In the genomic region with DNA sequence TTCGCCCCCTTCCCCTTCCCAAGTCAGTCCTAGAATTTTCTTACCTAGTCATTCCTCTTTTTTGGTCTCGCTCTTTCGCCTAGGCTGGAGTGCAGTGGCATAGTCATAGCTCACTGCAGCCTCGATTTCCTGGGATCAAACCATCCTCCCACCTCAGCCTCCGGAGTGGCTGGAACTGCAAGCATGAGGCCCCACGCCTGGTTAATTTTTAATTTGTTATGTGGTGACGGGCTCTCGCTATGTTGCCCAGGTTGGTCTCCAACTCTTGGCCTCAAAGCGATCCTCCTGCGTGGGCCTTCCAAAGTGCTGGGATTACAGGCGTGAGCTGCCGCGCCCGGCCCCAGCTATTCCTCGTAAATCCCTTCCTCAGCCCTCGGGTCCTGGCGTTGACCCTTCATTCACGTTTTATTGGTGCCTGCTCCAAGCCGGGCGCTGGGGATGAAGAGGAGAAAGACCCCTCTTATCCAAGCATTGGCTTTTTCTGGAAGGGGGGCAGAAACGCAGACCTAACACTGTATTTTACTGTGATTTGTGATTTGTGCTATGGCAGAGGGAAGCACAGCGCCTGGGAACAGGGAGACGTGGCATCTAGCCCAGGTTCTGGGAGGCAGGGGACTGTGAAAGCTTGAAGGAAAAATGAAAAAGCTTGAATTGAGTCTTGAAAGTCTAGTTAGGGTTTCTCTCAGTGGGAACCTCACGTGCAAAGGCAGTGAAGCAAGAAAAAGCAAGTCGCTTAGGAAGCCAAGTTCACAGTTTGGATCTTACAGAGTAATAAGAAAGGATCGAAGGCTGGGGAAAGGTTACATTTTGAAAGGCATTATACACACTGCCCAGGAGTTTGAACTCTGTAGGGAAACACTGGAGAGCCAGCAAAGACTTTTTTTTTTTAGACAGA, we compare ENCODE assay signal across 7 cellular contexts. TPM values are rescaled to one million over a fixed set of nuclear protein-coding genes. Genes with fewer than 3 reads are reported as not detected.
A peak's percentile ranks its signal among the peaks of the same experiment; 100 is the strongest.
DNase-seq lines count a peak whose midpoint lies in the region; ATAC-seq and TF ChIP-seq lines count a peak whose summit lies in the region.

No MANE protein-coding gene starts in this region.

- no peaks in the 10 kb centered on the region for H3K4me1 ChIP-seq in mesendoderm (ENCODE audit: control insufficient read depth, low read depth, low read length)

- H3K56ac ChIP-seq in mesendoderm (ENCODE audit: low read length) = peak overlapping the region; percentile 89

- peak overlapping the region; percentile 78 for H3K9ac ChIP-seq in mesendoderm (ENCODE audit: low read length)

- H3K79me1 ChIP-seq in mesendoderm (ENCODE audit: low read length) = peaks cover 13% of the 10 kb centered on the region

- H3K4me3 ChIP-seq in brain microvascular endothelial cell (ENCODE audit: low read depth, low read length) (peak overlapping the region; percentile 76), mesendoderm (ENCODE audit: low read length) (peak overlapping the region; percentile 74)

- H3K36me3 ChIP-seq in brain microvascular endothelial cell (replicated peaks) (peaks cover 24% of the 10 kb centered on the region), mesendoderm (ENCODE audit: control insufficient read depth, insufficient read depth, low read length) (no peaks in the 10 kb centered on the region)

- H2BK120ac ChIP-seq in mesendoderm (ENCODE audit: low read depth, low read length) = no peak overlapping the region

- no peak for TF ChIP-seq CTCF in brain microvascular endothelial cell (IDR thresholded peaks at IDR 0.05; ENCODE audit: low read depth, low read length, missing control alignments)

- in situ Hi-C loops in brain microvascular endothelial cell (cut with HindIII; ENCODE audit: low pct_ligation_motif_present, low sequenced_read_pairs) = no loop called here

- H3K27me3 ChIP-seq in brain microvascular endothelial cell (replicated peaks) (no peaks in the 10 kb centered on the region), mesendoderm (ENCODE audit: insufficient read depth, low read length, poor library complexity) (no peaks in the 10 kb centered on the region)

- peak; percentile 5 for ATAC-seq in HG03457 (IDR thresholded peaks at IDR 0.05; ENCODE audit: unreplicated experiment)

- peak overlapping the region; percentile 97 for H3K4me2 ChIP-seq in mesendoderm (ENCODE audit: low read length)

- no peak overlapping the region for H2BK5ac ChIP-seq in mesendoderm (ENCODE audit: low read length)

- no peak overlapping the region for H4K8ac ChIP-seq in mesendoderm (ENCODE audit: low read depth, low read length)

- no peak overlapping the region for H3K4ac ChIP-seq in mesendoderm (ENCODE audit: low read depth, low read length)

- H3K79me2 ChIP-seq in mesendoderm (ENCODE audit: control insufficient read depth, insufficient read depth, low read length) = peaks cover 5% of the 10 kb centered on the region

- no peak overlapping the region for H3K18ac ChIP-seq in mesendoderm (ENCODE audit: low read length)

- peak overlapping the region; percentile 38 for H3K27ac ChIP-seq in brain microvascular endothelial cell
- H3K27ac ChIP-seq in mesendoderm (ENCODE audit: low read depth, low read length) = no peak overlapping the region

- H2BK15ac ChIP-seq in mesendoderm (replicated peaks; ENCODE audit: low read depth) = no peak overlapping the region

- no peak overlapping the region for H3K23ac ChIP-seq in mesendoderm (ENCODE audit: low read length)

- no CpG with 5 or more reads among the region's 26 CpGs for WGBS in mesendoderm (ENCODE audit: extremely low coverage, insufficient coverage, low lambda C conversion rate)

- no peak overlapping the region for H4K5ac ChIP-seq in mesendoderm (ENCODE audit: low read length)

- peak; percentile 44 for TF ChIP-seq POLR2A in GM19099 (IDR thresholded peaks at IDR 0.05; ENCODE audit: extremely low read depth, insufficient read length, low read depth)

- DNase-seq in brain microvascular endothelial cell (no peak), mesendoderm (no peak), ureter (ENCODE audit: low spot score) (no peak), NCI-H1105 (lab: John Stamatoyannopoulos, UW) (no peak), middle frontal gyrus (ENCODE audit: extremely low spot score, low spot score) (no peak)

- H2AK5ac ChIP-seq in mesendoderm (ENCODE audit: low read length) = no peak overlapping the region

RNA-seq across cellular contexts. Expression of a gene that starts 0.5 kb away (rescaled TPM):
- 48.7 TPM for polyA plus RNA-seq in mesendoderm (2013, experiment 1 of 2)
- 50.9 TPM for polyA plus RNA-seq in mesendoderm (2013, experiment 2 of 2)
- 57.1 TPM for total RNA-seq in ureter

RNA-seq across cellular contexts. Expression of a gene that starts 1.1 kb away (rescaled TPM):
- polyA plus RNA-seq in mesendoderm (2013, experiment 1 of 2) = 37.6 TPM
- 36.6 TPM for polyA plus RNA-seq in mesendoderm (2013, experiment 2 of 2)
- 50.9 TPM for total RNA-seq in ureter

RNA-seq across cellular contexts. Expression of a gene that starts 17.6 kb away (rescaled TPM):
- polyA plus RNA-seq in mesendoderm (2013, experiment 1 of 2) = 0.07 TPM
- polyA plus RNA-seq in mesendoderm (2013, experiment 2 of 2) = 0.06 TPM
- not detected for total RNA-seq in ureter

RNA-seq across cellular contexts. Expression of a gene that starts 19.1 kb away (rescaled TPM):
- polyA plus RNA-seq in mesendoderm (2013, experiment 1 of 2) = 2.2 TPM
- polyA plus RNA-seq in mesendoderm (2013, experiment 2 of 2) = 2.2 TPM
- 11.3 TPM for total RNA-seq in ureter

RNA-seq across cellular contexts. Expression of a gene that starts 26.4 kb away (rescaled TPM):
- 106 TPM for polyA plus RNA-seq in mesendoderm (2013, experiment 1 of 2)
- 109 TPM for polyA plus RNA-seq in mesendoderm (2013, experiment 2 of 2)
- 159 TPM for total RNA-seq in ureter
